ENCODE assay signal across 8 cellular contexts in genomic region chr11:61482513-61482912, GRCh38. TPM values are rescaled to one million over a fixed set of nuclear protein-coding genes. Genes with fewer than 3 reads are reported as not detected.
DNase-seq lines count a peak whose midpoint lies in the region; ATAC-seq and TF ChIP-seq lines count a peak whose summit lies in the region.

No MANE protein-coding gene starts in this region.

- H3K27ac Mint-ChIP-seq in activated CD4-positive, alpha-beta T cell treated with anti-CD3 and anti-CD28 coated beads for 36 hours = no peak overlapping the region
- H3K27ac Mint-ChIP-seq in activated B cell treated with CpG ODN at 0.5 μM for 24 hours = no peak overlapping the region

- H3K36me3 ChIP-seq in right atrium auricular region = no peaks in the 10 kb centered on the region
- no peaks in the 10 kb centered on the region for H3K36me3 ChIP-seq in testis (ENCODE audit: low read depth, missing control alignments)
- no peaks in the 10 kb centered on the region for H3K36me3 ChIP-seq in esophagus squamous epithelium

- no peaks in the 10 kb centered on the region for H3K9me3 Mint-ChIP-seq in activated CD4-positive, alpha-beta T cell treated with anti-CD3 and anti-CD28 coated beads for 36 hours (ENCODE audit: low read depth)
- H3K9me3 Mint-ChIP-seq in activated B cell treated with CpG ODN at 0.5 μM for 24 hours = no peaks in the 10 kb centered on the region

- no peaks in the 10 kb centered on the region for H3K9me3 ChIP-seq in right atrium auricular region
- H3K9me3 ChIP-seq in testis = no peaks in the 10 kb centered on the region
- no peaks in the 10 kb centered on the region for H3K9me3 ChIP-seq in esophagus squamous epithelium

- H3K4me1 Mint-ChIP-seq in activated CD4-positive, alpha-beta T cell treated with anti-CD3 and anti-CD28 coated beads for 36 hours = no peaks in the 10 kb centered on the region
- H3K4me1 Mint-ChIP-seq in activated B cell treated with CpG ODN at 0.5 μM for 24 hours = no peaks in the 10 kb centered on the region

- no peaks in the 10 kb centered on the region for H3K27me3 ChIP-seq in right atrium auricular region
- H3K27me3 ChIP-seq in testis = no peaks in the 10 kb centered on the region
- peaks cover 0 to 58% (median 0%) of the 10 kb centered on the region in 4 donors for H3K27me3 ChIP-seq in esophagus squamous epithelium

- CTCF ChIA-PET in activated CD4-positive, alpha-beta T cell treated with anti-CD3 and anti-CD28 coated beads for 36 hours (lab: Charles Lee) = interaction anchor here (0.6 to 13.3 kb wide), 11 partner anchors 9 to 1141 kb away, joined by 3 to 108 read pairs (median 3); no protein-coding TSS in a partner anchor
- CTCF ChIA-PET in activated B cell treated with CpG ODN at 0.5 μM for 24 hours (lab: Charles Lee) = interaction anchor here (1.1 kb wide), 1 partner anchor 12 kb away, joined by 3 read pairs; no protein-coding TSS in a partner anchor

- TF ChIP-seq CTCF in activated B cell treated with CpG ODN at 0.5 μM for 24 hours (IDR thresholded peaks at IDR 0.05) (no peak), right atrium auricular region (IDR thresholded peaks at IDR 0.05) (peak; percentile 11 to 38), testis (IDR thresholded peaks at IDR 0.05) (peak in 2 of 3 experiments; percentile 6 to 24), esophagus squamous epithelium (IDR thresholded peaks at IDR 0.05) (peak in 2 of 6 experiments; percentile 31 to 47)

- H3K4me3 Mint-ChIP-seq in activated CD4-positive, alpha-beta T cell treated with anti-CD3 and anti-CD28 coated beads for 36 hours = no peak overlapping the region
- no peak overlapping the region for H3K4me3 Mint-ChIP-seq in activated B cell treated with CpG ODN at 0.5 μM for 24 hours

- H3K4me3 ChIP-seq in right atrium auricular region (no peak overlapping the region), testis (no peak overlapping the region), esophagus squamous epithelium (no peak overlapping the region)

- peaks cover 2% of the 10 kb centered on the region for H3K36me3 Mint-ChIP-seq in activated CD4-positive, alpha-beta T cell treated with anti-CD3 and anti-CD28 coated beads for 36 hours (ENCODE audit: low read depth)
- peaks cover 5% of the 10 kb centered on the region for H3K36me3 Mint-ChIP-seq in activated B cell treated with CpG ODN at 0.5 μM for 24 hours (ENCODE audit: low read depth)

- peaks cover 0 to 14% of the 10 kb centered on the region in 2 donors for H3K4me1 ChIP-seq in right atrium auricular region
- H3K4me1 ChIP-seq in testis = peaks cover 13% of the 10 kb centered on the region
- peaks cover 0 to 7% (median 3%) of the 10 kb centered on the region in 3 donors for H3K4me1 ChIP-seq in esophagus squamous epithelium

- intact Hi-C loops in activated CD4-positive, alpha-beta T cell treated with anti-CD3 and anti-CD28 coated beads for 36 hours (cut with DNase I, micrococcal nuclease) = no loop called here
- intact Hi-C loops in activated B cell treated with CpG ODN at 0.5 μM for 24 hours (cut with micrococcal nuclease) (no loop called here), testis (cut with DNase I; ENCODE audit: low total_unique reads) (loop anchor here (10.0 kb wide), 1 partner anchor 152 kb away; no protein-coding TSS in a partner anchor), esophagus squamous epithelium (cut with DNase I) (no loop called here)

- DNase-seq in activated CD4-positive, alpha-beta T cell treated with anti-CD3 and anti-CD28 coated beads for 36 hours = peak; percentile 64
- DNase-seq in activated CD4-positive, alpha-beta T cell treated with anti-CD3 and anti-CD28 coated beads, Interleukin-2, amount 50 U/mL, for 4 hours = no peak
- DNase-seq in activated B cell treated with CpG ODN at 0.5 μM for 24 hours (no peak), right atrium auricular region (ENCODE audit: low spot score) (no peak), testis (no peak), esophagus squamous epithelium (lab: John Stamatoyannopoulos, UW) (no peak), LoVo (ENCODE audit: low spot score) (no peak)

- peak; percentile 65 for ATAC-seq in activated CD4-positive, alpha-beta T cell treated with anti-CD3 and anti-CD28 coated beads for 36 hours
- ATAC-seq in activated B cell treated with CpG ODN at 0.5 μM for 24 hours (ENCODE audit: low read depth) = peak; percentile 28
- no peak for ATAC-seq in GM18511 (IDR thresholded peaks at IDR 0.05; ENCODE audit: unreplicated experiment)

- H3K27ac ChIP-seq in right atrium auricular region = no peak overlapping the region
- no peak overlapping the region for H3K27ac ChIP-seq in testis
- no peak overlapping the region for H3K27ac ChIP-seq in esophagus squamous epithelium

- H3K27me3 Mint-ChIP-seq in activated CD4-positive, alpha-beta T cell treated with anti-CD3 and anti-CD28 coated beads for 36 hours = no peaks in the 10 kb centered on the region
- H3K27me3 Mint-ChIP-seq in activated B cell treated with CpG ODN at 0.5 μM for 24 hours = peaks cover 4% of the 10 kb centered on the region

- TF ChIP-seq POLR2A in testis (IDR thresholded peaks at IDR 0.05) = no peak
- no peak for TF ChIP-seq POLR2A in esophagus squamous epithelium (IDR thresholded peaks at IDR 0.05)

- POLR2A ChIA-PET in activated CD4-positive, alpha-beta T cell treated with anti-CD3 and anti-CD28 coated beads for 36 hours (lab: Charles Lee) = no interaction called here
- POLR2A ChIA-PET in activated B cell treated with CpG ODN at 0.5 μM for 24 hours (lab: Charles Lee) = interaction anchor here (0.6 kb wide), 1 partner anchor 625 kb away, joined by 3 read pairs; no protein-coding TSS in a partner anchor

- 86% methylated on average over 7 of the region's 7 CpGs; no CpG with 5 or more reads in 1 of the 2 donors for WGBS in testis, 2 donors
- WGBS in esophagus squamous epithelium, 2 donors = no CpG with 5 or more reads among the region's 7 CpGs

RNA-seq across cellular contexts. Expression of gene LRRC10B, which starts 26.0 kb away (rescaled TPM):
- not detected for total RNA-seq in activated CD4-positive, alpha-beta T cell treated with anti-CD3 and anti-CD28 coated beads for 36 hours
- not detected in 2 replicates for total RNA-seq in activated B cell treated with CpG ODN at 0.5 μM for 24 hours
- 1 to 10 TPM in 1 of 2 donors, under 1 TPM in 1; 0.37 to 1.1 TPM for total RNA-seq in right atrium auricular region
- total RNA-seq in testis = 1 to 10 TPM; 4.8 to 6.4 TPM
- polyA plus RNA-seq in testis (ENCODE audit: insufficient read depth, low read depth, low replicate concordance) = 5.5 TPM
- 1 to 10 TPM in 1 of 4 donors, under 1 TPM in 1, not detected in 2; 0.76 to 1.3 TPM for total RNA-seq in esophagus squamous epithelium

RNA-seq across cellular contexts. Expression of gene SDHAF2, which starts 52.6 kb away (rescaled TPM):
- 10 to 100 TPM; 23.6 to 33.6 TPM for total RNA-seq in activated CD4-positive, alpha-beta T cell treated with anti-CD3 and anti-CD28 coated beads for 36 hours
- 51.0 and 51.9 TPM in 2 replicates for total RNA-seq in activated B cell treated with CpG ODN at 0.5 μM for 24 hours
- total RNA-seq in right atrium auricular region = 10 to 100 TPM; 44.1 to 50.7 TPM
- 10 to 100 TPM; 66.2 to 85.4 TPM for total RNA-seq in testis
- 46.8 TPM for polyA plus RNA-seq in testis (ENCODE audit: insufficient read depth, low read depth, low replicate concordance)
- total RNA-seq in esophagus squamous epithelium = 10 to 100 TPM; 26.0 to 62.9 (median 43.7) TPM

RNA-seq across cellular contexts. Expression of gene CPSF7, which starts 52.7 kb away (rescaled TPM):
- total RNA-seq in activated CD4-positive, alpha-beta T cell treated with anti-CD3 and anti-CD28 coated beads for 36 hours = 100 to 1,000 TPM; 108 to 179 TPM
- 109 and 124 TPM in 2 replicates for total RNA-seq in activated B cell treated with CpG ODN at 0.5 μM for 24 hours
- total RNA-seq in right atrium auricular region = 10 to 100 TPM; 24.6 to 31.4 TPM
- 10 to 100 TPM; 84.2 to 86.5 TPM for total RNA-seq in testis
- 107 TPM for polyA plus RNA-seq in testis (ENCODE audit: insufficient read depth, low read depth, low replicate concordance)
- 10 to 100 TPM; 24.4 to 44.1 (median 34.3) TPM for total RNA-seq in esophagus squamous epithelium
